ENCODE assay signal across 2 cellular contexts in genomic region chr1:15949453-15950245, GRCh38.
TF ChIP-seq lines count a peak whose summit lies in the region.

No MANE protein-coding gene starts in this region.

TF ChIP-seq in HEK293, 187 proteins besides CTCF, POLR2A, EP300 and RAD21 (continued from another document and continues in another):
- TF ChIP-seq ZNF26 (tag by site-specific recombination; IDR thresholded peaks at IDR 0.05), result no peak
- 0 out of 2 replicates have a peak, but pooled peaks have one; percentile 26 for TF ChIP-seq ZBTB8A (tag by site-specific recombination; IDR thresholded peaks at IDR 0.05)
- no peak for TF ChIP-seq ZNF24 (tag by site-specific recombination; IDR thresholded peaks at IDR 0.05)
- peak; percentile 69; the same call in 1 of the 2 replicates for TF ChIP-seq KLF17 (tag by site-specific recombination; IDR thresholded peaks at IDR 0.05)
- TF ChIP-seq MZF1 (tag by site-specific recombination; IDR thresholded peaks at IDR 0.05; ENCODE audit: borderline replicate concordance), result no peak
- TF ChIP-seq ZNF214 (tag by site-specific recombination; IDR thresholded peaks at IDR 0.05; ENCODE audit: borderline replicate concordance), result no peak
- TF ChIP-seq ZNF133 (tag by site-specific recombination; IDR thresholded peaks at IDR 0.05), result no peak
- no peak for TF ChIP-seq ZNF660 (tag by site-specific recombination; IDR thresholded peaks at IDR 0.05)
- peak; percentile 66; the same call in 1 of the 2 replicates for TF ChIP-seq ZFHX2 (tag by site-specific recombination; conservative IDR thresholded peaks at IDR 0.05)
- no peak for TF ChIP-seq ZFP69B (tag by site-specific recombination; IDR thresholded peaks at IDR 0.05)
- no peak for TF ChIP-seq ZNF692 (tag by site-specific recombination; IDR thresholded peaks at IDR 0.05)
- peak; percentile 51 for TF ChIP-seq ZNF629 (tag by site-specific recombination; IDR thresholded peaks at IDR 0.05)
- no peak for TF ChIP-seq ZNF274 (IDR thresholded peaks at IDR 0.05; ENCODE audit: low read length)
- TF ChIP-seq ZNF274 (tag by site-specific recombination; IDR thresholded peaks at IDR 0.05; ENCODE audit: borderline replicate concordance), result no peak
- TF ChIP-seq KLF9 (tag by site-specific recombination; IDR thresholded peaks at IDR 0.05; ENCODE audit: low read depth), result peak; percentile 46; the same call in 1 of the 2 replicates
- no peak for TF ChIP-seq ZNF354C (tag by site-specific recombination; IDR thresholded peaks at IDR 0.05; ENCODE audit: borderline replicate concordance, low read depth)
- no peak for TF ChIP-seq BCL6B (tag by site-specific recombination; IDR thresholded peaks at IDR 0.05)
- TF ChIP-seq ZNF621 (tag by site-specific recombination; IDR thresholded peaks at IDR 0.05), result no peak
- TF ChIP-seq ZNF624 (tag by site-specific recombination; IDR thresholded peaks at IDR 0.05), result no peak
- no peak for TF ChIP-seq ZBTB44 (tag by site-specific recombination; IDR thresholded peaks at IDR 0.05)
- TF ChIP-seq ZBTB48 (tag by site-specific recombination; IDR thresholded peaks at IDR 0.05), result no peak
- TF ChIP-seq ZNF157 (tag by site-specific recombination; IDR thresholded peaks at IDR 0.05), result no peak
- TF ChIP-seq ZNF600 (tag by site-specific recombination; IDR thresholded peaks at IDR 0.05), result peak; percentile 96
- TF ChIP-seq SCRT1 (tag by site-specific recombination; IDR thresholded peaks at IDR 0.05; ENCODE audit: borderline replicate concordance), result no peak
- no peak for TF ChIP-seq KLF10 (tag by site-specific recombination; IDR thresholded peaks at IDR 0.05)
- 0 out of 2 replicates have a peak, but pooled peaks have one; percentile 35 for TF ChIP-seq SP7 (tag by site-specific recombination; IDR thresholded peaks at IDR 0.05)

TF ChIP-seq in SK-N-SH, 30 proteins besides CTCF, POLR2A, EP300 and RAD21 (continued from another document):
- TF ChIP-seq MAX (IDR thresholded peaks at IDR 0.05; ENCODE audit: low read depth) (peak; percentile 67; the same call in 1 of the 2 replicates), POLR2AphosphoS5 (IDR thresholded peaks at IDR 0.05; ENCODE audit: low read depth, low read length) (0 out of 2 replicates have a peak, but pooled peaks have one; percentile 0), FOSL2 (IDR thresholded peaks at IDR 0.05; ENCODE audit: borderline replicate concordance, low read depth) (peak; percentile 61; the same call in 1 of the 2 replicates), RCOR1 (IDR thresholded peaks at IDR 0.05; ENCODE audit: low read length) (peak; percentile 53; the same call in 1 of the 2 replicates), FOXJ3 (CRISPR knock-in tag; IDR thresholded peaks at IDR 0.05) (no peak), FOXM1 (IDR thresholded peaks at IDR 0.05; ENCODE audit: low read depth) (no peak), ELF1 (IDR thresholded peaks at IDR 0.05) (no peak), MXI1 (IDR thresholded peaks at IDR 0.05; ENCODE audit: low read depth, low read length) (peak; percentile 32; the same call in 1 of the 2 replicates)
